ENCODE assay signal across 1 cellular context in the genomic region with DNA sequence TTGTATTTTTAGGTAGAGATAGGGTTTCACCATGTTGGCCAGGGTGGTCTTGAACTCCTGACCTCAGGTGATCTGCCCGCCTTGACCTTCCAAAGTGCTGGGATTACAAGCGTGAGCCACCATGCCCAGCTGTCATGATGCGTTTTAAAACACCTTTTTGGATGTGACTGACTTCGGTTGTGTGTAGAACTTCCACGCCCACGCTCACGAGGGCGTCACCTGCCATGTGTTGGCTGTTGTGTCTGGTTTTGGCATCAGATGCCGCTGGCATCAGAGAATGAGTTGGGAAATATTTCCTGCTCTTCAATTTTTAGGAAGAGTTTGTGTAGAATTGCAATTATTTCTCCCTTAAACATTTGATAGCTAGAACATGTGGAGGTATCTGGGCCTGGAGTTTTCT.
TF ChIP-seq lines count a peak whose summit lies in the region.

No MANE protein-coding gene starts in this region.

TF ChIP-seq in K562, 482 proteins besides CTCF, POLR2A, EP300 and RAD21 (continued from another document):
- TF ChIP-seq, protein P1, sequence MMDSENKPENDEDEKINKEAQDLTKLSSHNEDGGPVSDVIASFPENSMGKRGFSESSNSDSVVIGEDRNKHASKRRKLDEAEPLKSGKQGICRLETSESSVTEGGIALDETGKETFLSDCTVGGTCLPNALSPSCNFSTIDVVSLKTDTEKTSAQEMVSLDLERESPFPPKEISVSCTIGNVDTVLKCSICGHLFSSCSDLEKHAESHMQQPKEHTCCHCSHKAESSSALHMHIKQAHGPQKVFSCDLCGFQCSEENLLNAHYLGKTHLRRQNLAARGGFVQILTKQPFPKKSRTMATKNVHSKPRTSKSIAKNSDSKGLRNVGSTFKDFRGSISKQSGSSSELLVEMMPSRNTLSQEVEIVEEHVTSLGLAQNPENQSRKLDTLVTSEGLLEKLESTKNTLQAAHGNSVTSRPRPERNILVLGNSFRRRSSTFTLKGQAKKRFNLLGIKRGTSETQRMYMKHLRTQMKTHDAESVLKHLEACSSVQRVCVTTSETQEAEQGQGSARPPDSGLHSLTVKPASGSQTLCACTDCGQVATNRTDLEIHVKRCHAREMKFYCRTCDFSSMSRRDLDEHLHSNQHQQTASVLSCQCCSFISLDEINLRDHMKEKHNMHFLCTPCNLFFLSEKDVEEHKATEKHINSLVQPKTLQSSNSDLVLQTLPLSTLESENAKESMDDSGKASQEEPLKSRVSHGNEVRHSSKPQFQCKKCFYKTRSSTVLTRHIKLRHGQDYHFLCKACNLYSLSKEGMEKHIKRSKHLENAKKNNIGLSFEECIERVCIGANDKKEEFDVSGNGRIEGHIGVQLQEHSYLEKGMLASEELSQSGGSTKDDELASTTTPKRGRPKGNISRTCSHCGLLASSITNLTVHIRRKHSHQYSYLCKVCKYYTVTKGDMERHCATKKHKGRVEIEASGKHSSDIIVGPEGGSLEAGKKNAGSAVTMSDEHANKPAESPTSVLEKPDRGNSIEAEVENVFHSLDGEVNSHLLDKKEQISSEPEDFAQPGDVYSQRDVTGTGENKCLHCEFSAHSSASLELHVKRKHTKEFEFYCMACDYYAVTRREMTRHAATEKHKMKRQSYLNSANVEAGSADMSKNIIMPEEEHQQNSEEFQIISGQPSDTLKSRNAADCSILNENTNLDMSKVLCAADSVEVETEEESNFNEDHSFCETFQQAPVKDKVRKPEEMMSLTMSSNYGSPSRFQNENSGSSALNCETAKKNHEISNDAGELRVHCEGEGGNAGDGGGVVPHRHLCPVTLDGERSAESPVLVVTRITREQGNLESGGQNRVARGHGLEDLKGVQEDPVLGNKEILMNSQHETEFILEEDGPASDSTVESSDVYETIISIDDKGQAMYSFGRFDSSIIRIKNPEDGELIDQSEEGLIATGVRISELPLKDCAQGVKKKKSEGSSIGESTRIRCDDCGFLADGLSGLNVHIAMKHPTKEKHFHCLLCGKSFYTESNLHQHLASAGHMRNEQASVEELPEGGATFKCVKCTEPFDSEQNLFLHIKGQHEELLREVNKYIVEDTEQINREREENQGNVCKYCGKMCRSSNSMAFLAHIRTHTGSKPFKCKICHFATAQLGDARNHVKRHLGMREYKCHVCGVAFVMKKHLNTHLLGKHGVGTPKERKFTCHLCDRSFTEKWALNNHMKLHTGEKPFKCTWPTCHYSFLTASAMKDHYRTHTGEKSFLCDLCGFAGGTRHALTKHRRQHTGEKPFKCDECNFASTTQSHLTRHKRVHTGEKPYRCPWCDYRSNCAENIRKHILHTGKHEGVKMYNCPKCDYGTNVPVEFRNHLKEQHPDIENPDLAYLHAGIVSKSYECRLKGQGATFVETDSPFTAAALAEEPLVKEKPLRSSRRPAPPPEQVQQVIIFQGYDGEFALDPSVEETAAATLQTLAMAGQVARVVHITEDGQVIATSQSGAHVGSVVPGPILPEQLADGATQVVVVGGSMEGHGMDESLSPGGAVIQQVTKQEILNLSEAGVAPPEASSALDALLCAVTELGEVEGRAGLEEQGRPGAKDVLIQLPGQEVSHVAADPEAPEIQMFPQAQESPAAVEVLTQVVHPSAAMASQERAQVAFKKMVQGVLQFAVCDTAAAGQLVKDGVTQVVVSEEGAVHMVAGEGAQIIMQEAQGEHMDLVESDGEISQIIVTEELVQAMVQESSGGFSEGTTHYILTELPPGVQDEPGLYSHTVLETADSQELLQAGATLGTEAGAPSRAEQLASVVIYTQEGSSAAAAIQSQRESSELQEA (IDR thresholded peaks at IDR 0.05; ENCODE audit: low read depth): no peak
- 0 out of 2 replicates have a peak, but pooled peaks have one; percentile 9 for TF ChIP-seq EGR1 (conservative IDR thresholded peaks at IDR 0.05)
